ENCODE assay signal across 8 cellular contexts in genomic region chr12:108193922-108194321, GRCh38.
DNase-seq lines count a peak whose midpoint lies in the region; ATAC-seq and TF ChIP-seq lines count a peak whose summit lies in the region.

No MANE protein-coding gene starts in this region.

- H3K27ac Mint-ChIP-seq in stimulated activated memory B cell treated with anti-CD40 and anti-IgM and Interleukin-4, amounts not matched to agents 10 μg/mL and 1 μg/mL and 100 μg/mL, for 72 hours: no peak overlapping the region

- H3K36me3 Mint-ChIP-seq in stimulated activated memory B cell treated with anti-CD40 and anti-IgM and Interleukin-4, amounts not matched to agents 10 μg/mL and 1 μg/mL and 100 μg/mL, for 72 hours: no peaks in the 10 kb centered on the region

- H3K4me3 ChIP-seq in HL-60 (replicated peaks; ENCODE audit: insufficient read depth, low read length) (no peak overlapping the region), foreskin fibroblast (ENCODE audit: low read depth in 1 of 2, low read length in 2 of 2) (no peak overlapping the region)

- peak; percentile 78 for ATAC-seq in stimulated activated memory B cell treated with anti-CD40 and anti-IgM and Interleukin-4, amounts not matched to agents 10 μg/mL and 1 μg/mL and 100 μg/mL, for 72 hours
- ATAC-seq in HG02973 (IDR thresholded peaks at IDR 0.05; ENCODE audit: unreplicated experiment) (no peak), HG03139 (IDR thresholded peaks at IDR 0.05; ENCODE audit: unreplicated experiment) (no peak)

- peaks cover 29% of the 10 kb centered on the region for H3K4me1 Mint-ChIP-seq in stimulated activated memory B cell treated with anti-CD40 and anti-IgM and Interleukin-4, amounts not matched to agents 10 μg/mL and 1 μg/mL and 100 μg/mL, for 72 hours

- H3K27ac ChIP-seq in HL-60 (replicated peaks): no peak overlapping the region

- no peaks in the 10 kb centered on the region for H3K27me3 Mint-ChIP-seq in stimulated activated memory B cell treated with anti-CD40 and anti-IgM and Interleukin-4, amounts not matched to agents 10 μg/mL and 1 μg/mL and 100 μg/mL, for 72 hours

- H3K9me3 Mint-ChIP-seq in stimulated activated memory B cell treated with anti-CD40 and anti-IgM and Interleukin-4, amounts not matched to agents 10 μg/mL and 1 μg/mL and 100 μg/mL, for 72 hours: peaks cover 3% of the 10 kb centered on the region

- H3K4me3 Mint-ChIP-seq in stimulated activated memory B cell treated with anti-CD40 and anti-IgM and Interleukin-4, amounts not matched to agents 10 μg/mL and 1 μg/mL and 100 μg/mL, for 72 hours: no peak overlapping the region

- DNase-seq in SHP77 (lab: John Stamatoyannopoulos, UW) (peak; percentile 6 to 12), SHP77 treated with DMSO at 0.1 percent for 48 hours (lab: John Stamatoyannopoulos, UW) (no peak), HL-60 (ENCODE audit: low read depth in 1 of 2, low spot score in 1 of 2) (peak in 1 of 2 experiments; percentile 9), T-helper 9 cell (peak; percentile 4), foreskin fibroblast (peak in 1 of 2 donors; percentile 8)

- TF ChIP-seq CTCF in HL-60 (IDR thresholded peaks at IDR 0.05; ENCODE audit: insufficient read depth, low read length): peak; percentile 65
- TF ChIP-seq CTCF in foreskin fibroblast (IDR thresholded peaks at IDR 0.05; ENCODE audit: low read depth, low read length): peak; percentile 50

- no peaks in the 10 kb centered on the region for H3K27me3 ChIP-seq in HL-60 (ENCODE audit: insufficient read depth, poor library complexity, severe bottlenecking)
